1 cellular context compared by ENCODE assay signal in the genomic region with DNA sequence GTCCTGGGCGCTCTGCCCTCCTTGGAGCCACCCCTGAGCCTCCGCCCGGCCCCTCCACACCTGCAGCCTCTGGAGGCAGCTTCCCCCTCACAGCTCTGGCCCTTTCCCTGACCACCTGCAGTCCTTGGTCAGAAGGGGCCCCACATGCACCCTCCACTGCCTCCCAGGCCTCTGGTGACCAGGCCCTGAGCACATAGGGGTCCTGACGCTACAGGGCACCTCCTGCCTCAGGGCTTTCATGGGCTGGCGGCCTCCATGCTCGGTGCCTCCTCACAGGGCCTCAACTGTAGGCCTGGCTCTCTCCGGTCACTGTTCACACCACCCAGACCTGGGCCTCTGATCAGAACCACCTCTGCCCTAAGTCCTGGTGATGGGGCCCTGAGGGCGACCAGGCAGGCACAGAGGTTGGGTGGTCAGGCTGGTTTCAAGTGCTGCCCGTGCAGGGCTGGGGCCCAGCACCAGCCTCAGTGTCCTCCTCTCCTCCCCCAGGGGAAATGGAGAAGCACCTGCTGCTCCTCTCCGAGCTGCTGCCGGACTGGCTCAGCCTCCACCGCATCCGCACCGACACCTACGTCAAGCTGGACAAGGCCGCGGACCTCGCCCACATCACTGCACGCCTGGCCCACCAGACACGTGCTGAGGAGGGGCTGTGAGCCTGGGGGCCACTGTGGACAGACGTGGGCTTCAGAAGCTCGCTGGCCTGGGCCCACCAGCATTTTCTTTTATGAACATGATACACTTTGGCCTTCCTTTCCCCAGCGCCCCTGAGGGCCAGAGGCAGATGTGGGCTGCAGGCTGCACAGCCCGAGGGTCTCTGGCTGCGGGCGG.
A peak's percentile ranks its signal among the peaks of the same experiment; 100 is the strongest.
TF ChIP-seq lines count a peak whose summit lies in the region.

No MANE protein-coding gene starts in this region.

TF ChIP-seq in endothelial cell of umbilical vein, 7 proteins besides CTCF, POLR2A, EP300 and RAD21:
- TF ChIP-seq MYC (IDR thresholded peaks at IDR 0.05; ENCODE audit: low read depth, low read length) (no peak), EZH2 (IDR thresholded peaks at IDR 0.05; ENCODE audit: borderline replicate concordance, low read depth, low read length, severe bottlenecking) (no peak), GATA2 (IDR thresholded peaks at IDR 0.05; ENCODE audit: insufficient read depth, insufficient read length, low read depth, low read length) (no peak), POLR2AphosphoS5 (IDR thresholded peaks at IDR 0.05; ENCODE audit: insufficient read depth, low read depth, low read length) (peak; percentile 21)
- TF ChIP-seq, protein P1, sequence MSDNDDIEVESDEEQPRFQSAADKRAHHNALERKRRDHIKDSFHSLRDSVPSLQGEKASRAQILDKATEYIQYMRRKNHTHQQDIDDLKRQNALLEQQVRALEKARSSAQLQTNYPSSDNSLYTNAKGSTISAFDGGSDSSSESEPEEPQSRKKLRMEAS (IDR thresholded peaks at IDR 0.05; ENCODE audit: insufficient read depth, insufficient read length), result no peak
